ENCODE assay signal across 1 cellular context in the genomic region with DNA sequence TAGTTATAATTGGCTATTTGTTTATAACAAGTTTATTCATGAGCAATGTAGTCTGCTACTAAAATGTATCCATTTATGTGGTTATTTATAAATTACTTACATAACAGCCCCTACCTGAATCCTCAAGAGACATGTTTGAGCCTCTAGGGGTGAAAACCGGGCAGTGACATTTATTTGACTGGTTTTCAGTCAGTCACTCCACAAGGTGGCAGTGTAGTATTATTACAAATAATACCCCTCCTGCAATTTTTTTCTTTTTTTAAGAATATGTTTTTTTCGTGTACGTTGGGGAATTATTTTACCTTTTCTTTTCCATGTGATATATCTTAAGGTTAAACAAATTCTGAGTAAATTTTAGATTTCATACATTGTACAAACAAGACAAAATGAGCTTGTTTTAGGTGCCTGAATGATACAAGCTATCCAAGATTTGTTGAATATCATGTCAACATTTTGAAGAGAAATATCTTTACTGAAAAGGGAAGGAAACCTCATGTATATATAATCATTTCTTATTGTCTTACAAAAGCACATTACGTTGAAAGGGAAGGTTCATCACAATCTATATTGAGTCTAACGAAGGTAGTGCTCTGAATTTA.
TF ChIP-seq lines count a peak whose summit lies in the region.

No MANE protein-coding gene starts in this region.

TF ChIP-seq in WTC11, 78 proteins besides CTCF, POLR2A, EP300 and RAD21 (continued from another document):
- TF ChIP-seq, protein P1, sequence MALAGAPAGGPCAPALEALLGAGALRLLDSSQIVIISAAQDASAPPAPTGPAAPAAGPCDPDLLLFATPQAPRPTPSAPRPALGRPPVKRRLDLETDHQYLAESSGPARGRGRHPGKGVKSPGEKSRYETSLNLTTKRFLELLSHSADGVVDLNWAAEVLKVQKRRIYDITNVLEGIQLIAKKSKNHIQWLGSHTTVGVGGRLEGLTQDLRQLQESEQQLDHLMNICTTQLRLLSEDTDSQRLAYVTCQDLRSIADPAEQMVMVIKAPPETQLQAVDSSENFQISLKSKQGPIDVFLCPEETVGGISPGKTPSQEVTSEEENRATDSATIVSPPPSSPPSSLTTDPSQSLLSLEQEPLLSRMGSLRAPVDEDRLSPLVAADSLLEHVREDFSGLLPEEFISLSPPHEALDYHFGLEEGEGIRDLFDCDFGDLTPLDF (CRISPR knock-in tag; IDR thresholded peaks at IDR 0.05), result no peak
- TF ChIP-seq CREM (CRISPR knock-in tag; IDR thresholded peaks at IDR 0.05) (no peak), ZNF219 (CRISPR knock-in tag; IDR thresholded peaks at IDR 0.05; ENCODE audit: borderline replicate concordance) (no peak), JAZF1 (CRISPR knock-in tag; IDR thresholded peaks at IDR 0.05) (no peak), SMAD3 (CRISPR knock-in tag; IDR thresholded peaks at IDR 0.05; ENCODE audit: borderline replicate concordance) (no peak), TEAD4 (CRISPR knock-in tag; IDR thresholded peaks at IDR 0.05) (no peak), NR1H2 (CRISPR knock-in tag; IDR thresholded peaks at IDR 0.05) (no peak), ZBTB21 (CRISPR knock-in tag; IDR thresholded peaks at IDR 0.05; ENCODE audit: borderline replicate concordance) (no peak), EMX1 (CRISPR knock-in tag; IDR thresholded peaks at IDR 0.05) (no peak), ZNF263 (CRISPR knock-in tag; IDR thresholded peaks at IDR 0.05; ENCODE audit: low read depth) (no peak), SOX15 (CRISPR knock-in tag; IDR thresholded peaks at IDR 0.05) (no peak), GRHL2 (CRISPR knock-in tag; IDR thresholded peaks at IDR 0.05; ENCODE audit: insufficient replicate concordance, severe bottlenecking) (no peak), HMGA2 (CRISPR knock-in tag; IDR thresholded peaks at IDR 0.05) (no peak)
- TF ChIP-seq, protein P2, sequence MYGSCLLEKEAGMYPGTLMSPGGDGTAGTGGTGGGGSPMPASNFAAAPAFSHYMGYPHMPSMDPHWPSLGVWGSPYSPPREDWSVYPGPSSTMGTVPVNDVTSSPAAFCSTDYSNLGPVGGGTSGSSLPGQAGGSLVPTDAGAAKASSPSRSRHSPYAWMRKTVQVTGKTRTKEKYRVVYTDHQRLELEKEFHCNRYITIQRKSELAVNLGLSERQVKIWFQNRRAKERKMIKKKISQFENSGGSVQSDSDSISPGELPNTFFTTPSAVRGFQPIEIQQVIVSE (CRISPR knock-in tag; IDR thresholded peaks at IDR 0.05; ENCODE audit: borderline replicate concordance), result no peak
- TF ChIP-seq, protein P3, sequence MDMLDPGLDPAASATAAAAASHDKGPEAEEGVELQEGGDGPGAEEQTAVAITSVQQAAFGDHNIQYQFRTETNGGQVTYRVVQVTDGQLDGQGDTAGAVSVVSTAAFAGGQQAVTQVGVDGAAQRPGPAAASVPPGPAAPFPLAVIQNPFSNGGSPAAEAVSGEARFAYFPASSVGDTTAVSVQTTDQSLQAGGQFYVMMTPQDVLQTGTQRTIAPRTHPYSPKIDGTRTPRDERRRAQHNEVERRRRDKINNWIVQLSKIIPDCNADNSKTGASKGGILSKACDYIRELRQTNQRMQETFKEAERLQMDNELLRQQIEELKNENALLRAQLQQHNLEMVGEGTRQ (CRISPR knock-in tag; IDR thresholded peaks at IDR 0.05), result no peak
